36 cellular contexts compared by ENCODE assay signal in genomic region chr6:50330963-50331362, GRCh38.
"Had no signal": no experiment of that assay in that cellular context is flagged by ENCODE, and none has a peak within 500 bp of the region (broad histone marks: within the 10 kb centered on the region; RNA-seq: fewer than 3 reads in every experiment).

No MANE protein-coding gene starts in this region.

- DNase-seq: activated effector memory CD4-positive, alpha-beta T cell treated with anti-CD3 and anti-CD28 coated beads, Interleukin-2, amount 50 U/mL, for 16 hours; activated effector memory CD4-positive, alpha-beta T cell treated with Interleukin-2 at 50 U/mL for 16 hours; activated gamma-delta T cell; activated gamma-delta T cell treated with Interleukin-2 at 50 U/mL for 16 hours; activated naive CD4-positive, alpha-beta T cell; activated naive CD4-positive, alpha-beta T cell treated with anti-CD3 and anti-CD28 coated beads for 36 hours; activated naive CD4-positive, alpha-beta T cell treated with anti-CD3 and anti-CD28 coated beads, Interleukin-2, amount 10 ng/mL, durations not matched to agents 7 days and 5 days; activated naive CD4-positive, alpha-beta T cell treated with anti-CD3 and anti-CD28 coated beads, Interleukin-2, amount 50 U/mL, for 16 hours; activated naive CD4-positive, alpha-beta T cell treated with Interleukin-2 at 50 U/mL for 16 hours; activated naive CD8-positive, alpha-beta T cell treated with anti-CD3 and anti-CD28 coated beads for 36 hours; activated naive CD8-positive, alpha-beta T cell treated with anti-CD3 and anti-CD28 coated beads, Interleukin-2, amount 10 ng/mL, durations not matched to agents 7 days and 5 days; activated naive CD8-positive, alpha-beta T cell treated with anti-CD3 and anti-CD28 coated beads, Interleukin-2, amount 50 U/mL, for 24 hours; activated T-cell treated with anti-CD3 and anti-CD28 coated beads, Interleukin-2, amount 50 U/mL, for 24 hours; activated T-cell treated with anti-CD3 and anti-CD28 coated beads, Interleukin-2, amount 50 U/mL, for 4 hours; activated T-cell treated with anti-CD3 and anti-CD28 coated beads, Interleukin-2, amount 50 U/mL, for 48 hours; activated T-cell treated with anti-CD3 and anti-CD28 coated beads, Interleukin-2, amount 50 U/mL, for 72 hours; adrenal gland; amniotic stem cell; amygdala; anterior cingulate cortex; aorta; body of pancreas; brain microvascular endothelial cell; central memory CD4-positive, alpha-beta T cell; cerebellar nuclear complex had no signal

- H3K36me3 ChIP-seq: adrenal gland, ascending aorta, brain microvascular endothelial cell, breast epithelium, cardiac muscle cell had no signal

- H3K27me3 Mint-ChIP-seq: activated naive CD4-positive, alpha-beta T cell treated with anti-CD3 and anti-CD28 coated beads, Interleukin-2, amount 10 ng/mL, durations not matched to agents 7 days and 5 days; activated naive CD4-positive, alpha-beta T cell treated with anti-CD3 and anti-CD28 coated beads, Interleukin-2, amount 50 U/mL, for 24 hours; activated naive CD8-positive, alpha-beta T cell; activated naive CD8-positive, alpha-beta T cell treated with anti-CD3 and anti-CD28 coated beads for 36 hours; activated naive CD8-positive, alpha-beta T cell treated with anti-CD3 and anti-CD28 coated beads, Interleukin-2, amount 10 ng/mL, durations not matched to agents 7 days and 5 days; activated naive CD8-positive, alpha-beta T cell treated with anti-CD3 and anti-CD28 coated beads, Interleukin-2, amount 50 U/mL, for 24 hours; activated T-cell treated with anti-CD3 and anti-CD28 coated beads, Interleukin-2, amount 50 U/mL, for 24 hours; activated T-helper 17 cell treated with anti-CD3 and anti-CD28 coated beads, Interleukin-2, amount 50 U/mL, for 72 hours; central memory CD8-positive, alpha-beta T cell had no signal

- H3K4me3 Mint-ChIP-seq: activated naive CD4-positive, alpha-beta T cell treated with anti-CD3 and anti-CD28 coated beads for 36 hours; activated naive CD4-positive, alpha-beta T cell treated with anti-CD3 and anti-CD28 coated beads, Interleukin-2, amount 10 ng/mL, durations not matched to agents 7 days and 5 days; activated naive CD4-positive, alpha-beta T cell treated with anti-CD3 and anti-CD28 coated beads, Interleukin-2, amount 50 U/mL, for 24 hours; activated naive CD8-positive, alpha-beta T cell; activated naive CD8-positive, alpha-beta T cell treated with anti-CD3 and anti-CD28 coated beads for 36 hours; activated naive CD8-positive, alpha-beta T cell treated with anti-CD3 and anti-CD28 coated beads, Interleukin-2, amount 10 ng/mL, durations not matched to agents 7 days and 5 days; activated naive CD8-positive, alpha-beta T cell treated with anti-CD3 and anti-CD28 coated beads, Interleukin-2, amount 50 U/mL, for 24 hours; activated T-cell treated with anti-CD3 and anti-CD28 coated beads, Interleukin-2, amount 50 U/mL, for 24 hours; activated T-cell treated with anti-CD3 and anti-CD28 coated beads, Interleukin-2, amount 50 U/mL, for 4 hours; activated T-cell treated with anti-CD3 and anti-CD28 coated beads, Interleukin-2, amount 50 U/mL, for 72 hours; activated T-helper 1 cell treated with anti-CD3 and anti-CD28 coated beads, Interleukin-12 subunit alpha, Interleukin-12 subunit beta, Interleukin-2, Interleukin-4 antibody, amounts not matched to agents 30 ng/mL and 10 ng/mL and 1 ng/mL, durations not matched to agents 14 hours and 24 hours and 36 hours; activated T-helper 17 cell treated with anti-CD3 and anti-CD28 coated beads, Interleukin-2, amount 50 U/mL, for 72 hours; brain; central memory CD8-positive, alpha-beta T cell had no signal

- H3K9me3 Mint-ChIP-seq: activated naive CD4-positive, alpha-beta T cell treated with anti-CD3 and anti-CD28 coated beads, Interleukin-2, amount 50 U/mL, for 24 hours; brain had no signal

- H3K9me3 ChIP-seq: adrenal gland, ascending aorta, body of pancreas, breast epithelium had no signal

- H3K27ac ChIP-seq: adrenal gland, ascending aorta, body of pancreas, brain microvascular endothelial cell, breast epithelium, cardiac muscle cell had no signal

- H3K4me3 ChIP-seq: adrenal gland, ascending aorta, body of pancreas, breast epithelium, cardiac muscle cell had no signal

- ATAC-seq: activated naive CD4-positive, alpha-beta T cell treated with anti-CD3 and anti-CD28 coated beads, Interleukin-2, amount 50 U/mL, for 72 hours; activated naive CD8-positive, alpha-beta T cell treated with anti-CD3 and anti-CD28 coated beads, Interleukin-2, amount 50 U/mL, for 24 hours; activated T-cell treated with anti-CD3 and anti-CD28 coated beads, Interleukin-2, amount 50 U/mL, for 4 hours; activated T-cell treated with anti-CD3 and anti-CD28 coated beads, Interleukin-2, amount 50 U/mL, for 72 hours; activated T-helper 17 cell treated with anti-CD3 and anti-CD28 coated beads, Interleukin-2, amount 50 U/mL, for 72 hours; body of pancreas had no signal

- H3K4me1 Mint-ChIP-seq: activated naive CD4-positive, alpha-beta T cell treated with anti-CD3 and anti-CD28 coated beads, Interleukin-2, amount 10 ng/mL, durations not matched to agents 7 days and 5 days; activated naive CD4-positive, alpha-beta T cell treated with anti-CD3 and anti-CD28 coated beads, Interleukin-2, amount 50 U/mL, for 24 hours; activated naive CD8-positive, alpha-beta T cell treated with anti-CD3 and anti-CD28 coated beads for 36 hours; activated naive CD8-positive, alpha-beta T cell treated with anti-CD3 and anti-CD28 coated beads, Interleukin-2, amount 10 ng/mL, durations not matched to agents 7 days and 5 days; activated naive CD8-positive, alpha-beta T cell treated with anti-CD3 and anti-CD28 coated beads, Interleukin-2, amount 50 U/mL, for 24 hours; activated T-helper 17 cell treated with anti-CD3 and anti-CD28 coated beads, Interleukin-2, amount 50 U/mL, for 72 hours; brain; central memory CD8-positive, alpha-beta T cell had no signal

- H3K36me3 Mint-ChIP-seq: activated naive CD4-positive, alpha-beta T cell treated with anti-CD3 and anti-CD28 coated beads, Interleukin-2, amount 10 ng/mL, durations not matched to agents 7 days and 5 days; activated naive CD4-positive, alpha-beta T cell treated with anti-CD3 and anti-CD28 coated beads, Interleukin-2, amount 50 U/mL, for 24 hours; activated naive CD8-positive, alpha-beta T cell; activated naive CD8-positive, alpha-beta T cell treated with anti-CD3 and anti-CD28 coated beads for 36 hours; activated naive CD8-positive, alpha-beta T cell treated with anti-CD3 and anti-CD28 coated beads, Interleukin-2, amount 10 ng/mL, durations not matched to agents 7 days and 5 days; brain had no signal

- H3K27ac Mint-ChIP-seq: activated naive CD4-positive, alpha-beta T cell treated with anti-CD3 and anti-CD28 coated beads for 36 hours; activated naive CD4-positive, alpha-beta T cell treated with anti-CD3 and anti-CD28 coated beads, Interleukin-2, amount 10 ng/mL, durations not matched to agents 7 days and 5 days; activated naive CD4-positive, alpha-beta T cell treated with anti-CD3 and anti-CD28 coated beads, Interleukin-2, amount 50 U/mL, for 24 hours; activated naive CD4-positive, alpha-beta T cell treated with anti-CD3 and anti-CD28 coated beads, Interleukin-2, amount 50 U/mL, for 72 hours; activated naive CD8-positive, alpha-beta T cell; activated naive CD8-positive, alpha-beta T cell treated with anti-CD3 and anti-CD28 coated beads for 36 hours; activated naive CD8-positive, alpha-beta T cell treated with anti-CD3 and anti-CD28 coated beads, Interleukin-2, amount 10 ng/mL, durations not matched to agents 7 days and 5 days; activated naive CD8-positive, alpha-beta T cell treated with anti-CD3 and anti-CD28 coated beads, Interleukin-2, amount 50 U/mL, for 24 hours; activated T-cell treated with anti-CD3 and anti-CD28 coated beads, Interleukin-2, amount 50 U/mL, for 24 hours; activated T-cell treated with anti-CD3 and anti-CD28 coated beads, Interleukin-2, amount 50 U/mL, for 72 hours; activated T-helper 1 cell treated with anti-CD3 and anti-CD28 coated beads, Interleukin-12 subunit alpha, Interleukin-12 subunit beta, Interleukin-2, Interleukin-4 antibody, amounts not matched to agents 30 ng/mL and 10 ng/mL and 1 ng/mL, durations not matched to agents 14 hours and 24 hours and 36 hours; activated T-helper 17 cell treated with anti-CD3 and anti-CD28 coated beads, Interleukin-2, amount 50 U/mL, for 72 hours; activated T-helper 2 cell treated with anti-CD3 and anti-CD28 coated beads, Interferon-gamma antibody, Interleukin-2, Interleukin-4, amounts not matched to agents 10 μg/mL and 5 μg/mL and 100 μg/mL, durations not matched to agents 14 hours and 24 hours and 36 hours; brain had no signal

- H3K27me3 ChIP-seq: adrenal gland, ascending aorta, body of pancreas, brain microvascular endothelial cell, breast epithelium, cardiac muscle cell had no signal

- H3K4me1 ChIP-seq: adrenal gland, ascending aorta, body of pancreas, breast epithelium had no signal
